8 cellular contexts compared by ENCODE assay signal in genomic region chr16:12459401-12459791, GRCh38.
DNase-seq lines count a peak whose midpoint lies in the region; ATAC-seq and TF ChIP-seq lines count a peak whose summit lies in the region.

No MANE protein-coding gene starts in this region.

- no peak overlapping the region for H3K4me3 ChIP-seq in OCI-LY7 (ENCODE audit: low read depth, low read length, poor library complexity, severe bottlenecking)
- H3K4me3 ChIP-seq in thoracic aorta: no peak overlapping the region

- H3K79me2 ChIP-seq in OCI-LY7 (ENCODE audit: insufficient read depth, low read depth, low read length): no peaks in the 10 kb centered on the region

- no peak for TF ChIP-seq CTCF in OCI-LY7 (conservative IDR thresholded peaks at IDR 0.05; ENCODE audit: low read length)
- no peak for TF ChIP-seq CTCF in thoracic aorta (IDR thresholded peaks at IDR 0.05)

- H3K4me1 ChIP-seq in OCI-LY7 (ENCODE audit: insufficient read depth, low read length, poor library complexity, severe bottlenecking) (peaks cover 14% of the 10 kb centered on the region), thoracic aorta (ENCODE audit: control insufficient read depth in 1 of 2, low read depth in 2 of 2) (peaks cover 0 to 17% of the 10 kb centered on the region in 2 donors)

- H3K9me3 ChIP-seq in OCI-LY7 (ENCODE audit: low read length) (no peaks in the 10 kb centered on the region), thoracic aorta (no peaks in the 10 kb centered on the region)

- H3K36me3 ChIP-seq in OCI-LY7 (ENCODE audit: insufficient read depth, low read length): no peaks in the 10 kb centered on the region; the same call in 1 of the 2 replicates
- no peaks in the 10 kb centered on the region for H3K36me3 ChIP-seq in thoracic aorta

- no peak overlapping the region for H2AFZ ChIP-seq in OCI-LY7 (ENCODE audit: low read length)

- POLR2A ChIA-PET in OCI-LY7 (lab: Charles Lee): interaction anchor here (1.4 kb wide), 1 partner anchor 22 kb away, joined by 3 read pairs; no protein-coding TSS in a partner anchor

- ATAC-seq in left ventricle myocardium superior (peak; percentile 77), thoracic aorta (ENCODE audit: insufficient number of reproducible peaks, low FRiP score, low read depth) (no peak), HG02840 (IDR thresholded peaks at IDR 0.05; ENCODE audit: low FRiP score, unreplicated experiment) (no peak), HG03135 (IDR thresholded peaks at IDR 0.05; ENCODE audit: unreplicated experiment) (no peak)

- intact Hi-C loops in OCI-LY7 (cut with micrococcal nuclease; ENCODE audit: unreplicated experiment): loop anchor here (5.0 kb wide), 1 partner anchor 358 kb away; no protein-coding TSS in a partner anchor
- intact Hi-C loops in left ventricle myocardium superior (cut with micrococcal nuclease): loop anchor here (10.0 kb wide), 1 partner anchor 365 kb away; no protein-coding TSS in a partner anchor

- H3K27ac ChIP-seq in OCI-LY7 (ENCODE audit: low read depth, low read length, poor library complexity, severe bottlenecking): no peak overlapping the region
- no peak overlapping the region for H3K27ac ChIP-seq in thoracic aorta

- CTCF ChIA-PET in OCI-LY7 (lab: Charles Lee; ENCODE audit: unreplicated experiment): no interaction called here

- peak; percentile 11 for DNase-seq in activated CD4-positive, alpha-beta T cell treated with anti-CD3 and anti-CD28 coated beads for 48 hours
- DNase-seq in activated CD4-positive, alpha-beta T cell treated with anti-CD3 and anti-CD28 coated beads, Interleukin-2, amount 50 U/mL, for 48 hours: no peak
- DNase-seq in OCI-LY7 (ENCODE audit: low spot score) (peak; percentile 28), left ventricle myocardium superior (peak; percentile 58), thoracic aorta (ENCODE audit: low spot score) (peak; percentile 4)
- DNase-seq in activated effector memory CD4-positive, alpha-beta T cell treated with anti-CD3 and anti-CD28 coated beads, Interleukin-2, amount 50 U/mL, for 16 hours: no peak

- no peak overlapping the region for H3K4me2 ChIP-seq in OCI-LY7 (ENCODE audit: low read length)

- H3K9me2 ChIP-seq in OCI-LY7 (ENCODE audit: insufficient read depth, low read length): no peaks in the 10 kb centered on the region

- H4K20me1 ChIP-seq in OCI-LY7 (ENCODE audit: insufficient read depth, low read length): no peaks in the 10 kb centered on the region

- H3K27me3 ChIP-seq in thoracic aorta (replicated peaks; ENCODE audit: insufficient read depth): no peaks in the 10 kb centered on the region

- BruUV-seq in OCI-LY7 (replicated peaks; lab: Mats Ljungman, UMichigan): no TSS peak

Comparison
In these comparisons a context has a peak if more than half of its experiments do, and no peak if none do; other contexts are left out.
1. DNase-seq: peak in activated CD4-positive, alpha-beta T cell treated with anti-CD3 and anti-CD28 coated beads for 48 hours (single experiment), OCI-LY7 (single experiment), left ventricle myocardium superior (single experiment) and thoracic aorta (single experiment); none in activated CD4-positive, alpha-beta T cell treated with anti-CD3 and anti-CD28 coated beads, Interleukin-2, amount 50 U/mL, for 48 hours (0 of 2) and activated effector memory CD4-positive, alpha-beta T cell treated with anti-CD3 and anti-CD28 coated beads, Interleukin-2, amount 50 U/mL, for 16 hours (single experiment).